12 cellular contexts compared by ENCODE assay signal in the genomic region with DNA sequence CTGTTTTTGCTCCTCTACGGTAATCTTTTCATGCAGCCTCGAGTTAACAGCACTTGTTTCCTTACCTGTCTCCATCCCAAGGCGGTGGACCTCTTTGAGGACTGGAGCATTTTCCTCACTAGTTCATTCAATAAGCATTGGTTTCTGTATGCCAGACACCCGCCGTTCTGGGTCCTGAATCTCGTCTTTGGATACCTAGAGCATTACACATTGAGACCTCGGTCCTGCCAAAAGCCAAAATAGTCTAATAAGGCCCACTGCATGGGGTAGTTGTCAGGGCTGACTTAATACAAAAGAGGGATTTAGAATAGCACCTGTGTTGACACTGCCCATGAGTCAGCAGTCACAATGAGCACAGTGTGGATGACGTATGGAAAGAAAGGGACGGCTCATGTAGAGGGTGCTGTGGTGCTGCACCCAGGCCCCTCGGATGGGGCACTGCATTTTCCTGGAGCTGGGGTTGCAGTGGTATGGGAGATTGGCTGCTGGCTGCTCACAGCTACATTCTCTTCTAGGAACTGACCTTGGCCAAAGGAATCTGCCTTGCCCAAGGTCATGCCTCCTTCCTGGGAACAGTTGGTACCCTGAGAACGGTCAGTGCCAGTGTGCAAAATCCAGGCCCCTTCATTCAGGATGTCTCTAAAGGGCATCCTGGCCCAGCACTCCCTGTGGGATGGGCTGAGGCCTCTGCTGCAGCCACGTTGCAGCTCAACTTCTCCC.
DNase-seq lines count a peak whose midpoint lies in the region; ATAC-seq and TF ChIP-seq lines count a peak whose summit lies in the region.
"Had no signal": no experiment of that assay in that cellular context is flagged by ENCODE, and none has a peak within 500 bp of the region (broad histone marks: within the 10 kb centered on the region; RNA-seq: fewer than 3 reads in every experiment).

No MANE protein-coding gene starts in this region.

- in situ Hi-C loops in SK-MEL-5 (cut with HindIII; ENCODE audit: low pct_unique_long_range_greater_than_20kb, low sequenced_read_pairs), result no loop called here
- in situ Hi-C loops in brain microvascular endothelial cell (cut with HindIII; ENCODE audit: low pct_ligation_motif_present, low sequenced_read_pairs), result no loop called here

- DNase-seq in NCI-H510A treated with DMSO at 0.1 percent for 48 hours (lab: John Stamatoyannopoulos, UW) (peak; percentile 88), NCI-H510A (lab: John Stamatoyannopoulos, UW) (no peak), NCI-H2081 (lab: John Stamatoyannopoulos, UW) (peak; percentile 47 to 87), SK-MEL-5 (ENCODE audit: low read depth, low spot score) (peak; percentile 35), mucosa of descending colon (no peak), OCI-M1 (lab: John Stamatoyannopoulos, UW) (no peak), brain microvascular endothelial cell (no peak)
- DNase-seq: activated CD4-positive, alpha-beta T cell treated with anti-CD3 and anti-CD28 coated beads, Interleukin-2, amount 10 ng/mL, durations not matched to agents 24 days and 14 days; activated effector memory CD4-positive, alpha-beta T cell treated with Interleukin-2 at 50 U/mL for 16 hours; ovary had no signal

- intact Hi-C loops in mucosa of descending colon (cut with DNase I, micrococcal nuclease), result no loop called here

- ATAC-seq in mucosa of descending colon (peak; percentile 91), HG02759 (IDR thresholded peaks at IDR 0.05; ENCODE audit: unreplicated experiment) (no peak)

- no peak overlapping the region for H3K4me3 ChIP-seq in mucosa of descending colon
- no peak overlapping the region for H3K4me3 ChIP-seq in brain microvascular endothelial cell (ENCODE audit: low read depth, low read length)
- H3K4me3 ChIP-seq: ovary had no signal

- peaks cover 2% of the 10 kb centered on the region for H3K27me3 ChIP-seq in brain microvascular endothelial cell (replicated peaks)
- H3K27me3 ChIP-seq: ovary had no signal

- no peak for TF ChIP-seq CTCF in mucosa of descending colon (IDR thresholded peaks at IDR 0.05)
- TF ChIP-seq CTCF in brain microvascular endothelial cell (IDR thresholded peaks at IDR 0.05; ENCODE audit: low read depth, low read length, missing control alignments), result no peak

- no peak overlapping the region for H3K27ac ChIP-seq in brain microvascular endothelial cell
- H3K27ac ChIP-seq: HL-60, ovary had no signal

- H3K36me3 ChIP-seq in mucosa of descending colon (ENCODE audit: low read depth) (no peaks in the 10 kb centered on the region), brain microvascular endothelial cell (replicated peaks) (no peaks in the 10 kb centered on the region)
- H3K36me3 ChIP-seq: ovary had no signal

- no peaks in the 10 kb centered on the region for H3K9me3 ChIP-seq in mucosa of descending colon
- H3K9me3 ChIP-seq: ovary had no signal

- no peaks in the 10 kb centered on the region for H3K4me1 ChIP-seq in mucosa of descending colon (ENCODE audit: low read depth)

Comparison
In these comparisons a context has a peak if more than half of its experiments do, and no peak if none do; other contexts are left out.
1. DNase-seq: peak in NCI-H510A treated with DMSO at 0.1 percent for 48 hours (single experiment), NCI-H2081 (2 of 2) and SK-MEL-5 (single experiment); none in NCI-H510A (single experiment), mucosa of descending colon (0 of 3), OCI-M1 (single experiment) and brain microvascular endothelial cell (single experiment).